ENCODE assay signal across 9 cellular contexts in the genomic region with DNA sequence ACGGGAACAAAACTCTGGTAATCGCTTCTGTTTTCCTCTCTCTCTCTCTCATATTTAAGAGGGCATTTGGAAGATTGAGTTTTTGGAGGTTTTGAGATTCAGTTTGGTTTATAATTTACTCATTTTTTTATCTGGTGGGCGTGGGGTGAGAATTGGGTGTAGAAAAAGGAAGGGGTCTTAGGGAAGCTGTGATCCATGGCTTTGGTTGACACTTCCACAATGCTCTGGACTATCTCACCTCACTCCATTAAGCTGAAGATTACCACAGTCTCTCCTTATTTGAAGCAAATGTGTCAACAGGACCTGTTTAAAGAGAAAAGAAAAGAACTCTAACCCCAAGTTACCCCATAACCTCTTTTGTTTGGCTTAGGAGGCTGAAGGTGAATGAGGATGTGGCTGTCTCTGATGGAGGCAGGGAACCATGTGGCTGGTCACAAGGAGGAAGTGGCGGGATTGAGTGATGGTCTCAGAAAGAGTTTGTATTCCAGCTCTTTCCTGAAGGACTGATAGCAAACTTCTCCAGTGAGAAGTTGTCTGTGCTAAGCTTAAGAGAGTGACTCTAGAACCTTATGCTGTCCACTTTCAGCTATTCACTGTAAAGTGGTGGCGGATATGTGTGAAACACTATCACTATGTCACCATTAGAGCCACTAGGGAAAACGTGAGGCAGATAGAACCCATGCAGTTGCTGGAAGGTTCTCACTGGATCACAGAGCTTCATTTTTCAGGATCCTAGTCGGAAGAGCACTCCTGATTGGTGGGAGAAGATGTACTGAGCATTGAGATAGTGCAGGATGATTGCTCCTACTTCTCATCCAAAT. TPM values are rescaled to one million over a fixed set of nuclear protein-coding genes. Genes with fewer than 3 reads are reported as not detected.
DNase-seq lines count a peak whose midpoint lies in the region; ATAC-seq and TF ChIP-seq lines count a peak whose summit lies in the region.
"Had no signal": no experiment of that assay in that cellular context is flagged by ENCODE, and none has a peak within 500 bp of the region (broad histone marks: within the 10 kb centered on the region; RNA-seq: fewer than 3 reads in every experiment).

No MANE protein-coding gene starts in this region.

- H3K36me3 ChIP-seq in lung (ENCODE audit: control insufficient read depth in 2 of 2, insufficient read depth in 2 of 2, low read length in 2 of 2) (no peaks in the 10 kb centered on the region), urinary bladder (ENCODE audit: insufficient read depth) (no peaks in the 10 kb centered on the region)

- no peaks in the 10 kb centered on the region for H3K36me3 Mint-ChIP-seq in T-helper 2 cell treated with Interferon-gamma antibody and Interleukin-4, amounts not matched to agents 5 μg/mL and 100 μg/mL, for 36 hours (ENCODE audit: low read depth)
- H3K36me3 Mint-ChIP-seq in brain = no peaks in the 10 kb centered on the region

- peak overlapping the region; percentile 54 for H3K4me3 Mint-ChIP-seq in T-helper 2 cell treated with Interferon-gamma antibody and Interleukin-4, amounts not matched to agents 5 μg/mL and 100 μg/mL, for 36 hours
- peak overlapping the region; percentile 93 to 100 (median 97) for H3K4me3 Mint-ChIP-seq in brain

- no peaks in the 10 kb centered on the region for H3K9me3 Mint-ChIP-seq in T-helper 2 cell treated with Interferon-gamma antibody and Interleukin-4, amounts not matched to agents 5 μg/mL and 100 μg/mL, for 36 hours
- H3K9me3 Mint-ChIP-seq in brain = peaks cover 0 to 1% (median 0%) of the 10 kb centered on the region in 5 experiments

- H3K4me1 ChIP-seq in lung (ENCODE audit: control insufficient read depth in 2 of 2, insufficient read depth in 2 of 2, low read length in 2 of 2) (peaks cover 0 to 6% of the 10 kb centered on the region in 2 donors), urinary bladder (ENCODE audit: insufficient read depth) (no peaks in the 10 kb centered on the region)

- no peaks in the 10 kb centered on the region for H3K9me3 ChIP-seq in lung (ENCODE audit: control insufficient read depth in 2 of 2, insufficient read depth in 1 of 2, low read length in 1 of 2)

- H3K27ac ChIP-seq in lung (ENCODE audit: low read depth in 1 of 2, low read length in 1 of 2) (peak overlapping the region in 1 of 2 donors; percentile 72), urinary bladder (ENCODE audit: low read depth) (no peak overlapping the region)

- no peak for ATAC-seq in lung (ENCODE audit: insufficient read depth, low FRiP score)
- ATAC-seq in HG02642 (IDR thresholded peaks at IDR 0.05; ENCODE audit: poor library complexity, unreplicated experiment) = no peak

- no peak overlapping the region for H3K27ac Mint-ChIP-seq in T-helper 2 cell treated with Interferon-gamma antibody and Interleukin-4, amounts not matched to agents 5 μg/mL and 100 μg/mL, for 36 hours
- peak overlapping the region; percentile 92 to 99 (median 94) for H3K27ac Mint-ChIP-seq in brain

- H3K4me3 ChIP-seq in lung (peak overlapping the region; percentile 58), urinary bladder (ENCODE audit: low read depth, low read length) (peak overlapping the region; percentile 57)

- DNase-seq in T-helper 2 cell treated with Interferon-gamma antibody and Interleukin-4, amounts not matched to agents 5 μg/mL and 100 μg/mL, for 36 hours (ENCODE audit: low spot score) = no peak
- DNase-seq in T-helper 2 cell (no peak), NCI-H2171 treated with DMSO at 0.1 percent for 48 hours (lab: John Stamatoyannopoulos, UW) (peak; percentile 47), lung (ENCODE audit: low spot score) (no peak), occipital lobe (lab: John Stamatoyannopoulos, UW) (no peak)
- DNase-seq: DND-41 had no signal

- WGBS in lung, 2 donors = 25 to 38% methylated on average over 7 of the region's 7 CpGs
- WGBS in urinary bladder = 36% methylated on average over 7 of the region's 7 CpGs

- TF ChIP-seq CTCF in brain (conservative IDR thresholded peaks at IDR 0.05) = no peak
- no peak for TF ChIP-seq CTCF in lung (IDR thresholded peaks at IDR 0.05; ENCODE audit: control extremely low read depth, extremely low read depth)

- no peaks in the 10 kb centered on the region for H3K27me3 ChIP-seq in lung (ENCODE audit: control insufficient read depth, insufficient read depth)

- H3K27me3 Mint-ChIP-seq in T-helper 2 cell treated with Interferon-gamma antibody and Interleukin-4, amounts not matched to agents 5 μg/mL and 100 μg/mL, for 36 hours (ENCODE audit: low read depth) = peaks cover 42% of the 10 kb centered on the region
- peaks cover 11% of the 10 kb centered on the region for H3K27me3 Mint-ChIP-seq in brain

- H3K4me1 Mint-ChIP-seq in T-helper 2 cell treated with Interferon-gamma antibody and Interleukin-4, amounts not matched to agents 5 μg/mL and 100 μg/mL, for 36 hours (ENCODE audit: low read depth) = peaks cover 7% of the 10 kb centered on the region
- H3K4me1 Mint-ChIP-seq in brain = peaks cover 38% of the 10 kb centered on the region

RNA-seq across cellular contexts. Expression of a gene that starts 0.9 kb away (rescaled TPM):
- polyA plus RNA-seq in brain (ENCODE audit: insufficient read depth, low read depth, low replicate concordance) (1.3 TPM), lung (under 1 TPM; 0.20 to 0.32 TPM), urinary bladder (0.35 TPM)
- total RNA-seq in lung (under 1 TPM; 0.17 to 0.52 TPM), urinary bladder (4.3 TPM), occipital lobe (15.6 TPM)
